Comparison of ENCODE assay signal across 8 cellular contexts in the genomic region with DNA sequence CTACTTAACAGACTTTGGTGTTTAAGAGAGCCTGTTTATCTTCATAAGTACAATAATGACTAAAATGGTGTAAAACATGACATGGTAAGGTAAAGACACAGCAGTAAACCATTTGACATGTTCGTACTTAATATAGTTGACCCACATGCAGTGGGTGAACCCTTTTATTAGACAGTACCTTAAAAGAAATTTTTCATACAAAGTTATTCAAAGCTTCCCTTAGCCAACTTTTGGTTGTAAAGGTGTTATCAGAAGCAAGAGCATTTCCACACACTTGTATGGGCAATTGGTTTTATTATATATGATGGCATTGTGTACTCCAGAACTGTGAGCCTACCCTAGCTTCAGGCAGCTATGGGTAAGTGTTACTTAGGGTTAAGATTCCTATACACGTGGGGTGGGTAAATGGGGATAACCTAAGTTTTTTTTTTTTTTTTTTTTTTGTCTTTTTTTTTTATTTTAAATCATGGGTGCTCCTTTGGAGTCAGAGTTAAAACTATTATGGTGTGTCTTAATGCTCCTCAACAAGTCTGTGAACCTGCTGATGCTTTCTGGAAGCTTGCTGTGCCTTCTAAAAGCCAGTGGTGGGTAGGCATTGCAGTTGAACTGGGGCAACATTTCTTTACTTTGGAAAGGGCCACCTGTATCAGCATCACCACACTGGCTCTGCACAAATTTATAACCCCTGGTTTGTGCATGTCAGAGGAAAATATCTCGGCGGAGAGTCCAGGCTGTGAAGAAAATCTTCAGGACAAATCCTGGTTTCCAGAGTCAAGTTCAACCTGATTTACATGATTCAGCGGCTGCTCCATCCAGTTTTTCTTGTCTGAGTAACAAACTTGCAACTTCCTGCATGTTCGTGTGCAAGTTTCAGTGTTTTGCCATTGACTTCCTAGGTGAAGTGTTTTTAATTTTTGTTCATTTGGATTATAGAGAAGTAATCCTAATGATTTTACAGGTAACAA. TPM values are rescaled to one million over a fixed set of nuclear protein-coding genes. Genes with fewer than 3 reads are reported as not detected.
A peak's percentile ranks its signal among the peaks of the same experiment; 100 is the strongest.
DNase-seq lines count a peak whose midpoint lies in the region; ATAC-seq and TF ChIP-seq lines count a peak whose summit lies in the region.

No MANE protein-coding gene starts in this region.

- H3K4me3 Mint-ChIP-seq in GM23338 = peak overlapping the region; percentile 100

- H3K79me2 ChIP-seq in GM23338 (replicated peaks; ENCODE audit: insufficient read depth) (peaks cover 82% of the 10 kb centered on the region), osteoblast (ENCODE audit: insufficient read depth, low read length) (peaks cover 79% of the 10 kb centered on the region)

- H3K36me3 ChIP-seq in GM23338 (ENCODE audit: insufficient read depth) = peaks cover 7% of the 10 kb centered on the region; the same call in 1 of the 2 replicates
- H3K36me3 ChIP-seq in osteoblast (ENCODE audit: insufficient read depth, low read length) = peaks cover 13% of the 10 kb centered on the region

- peaks cover 23% of the 10 kb centered on the region for H3K4me1 Mint-ChIP-seq in GM23338

- TF ChIP-seq CTCF in GM23338 (conservative IDR thresholded peaks at IDR 0.05; ENCODE audit: low read depth in 2 of 2) (no peak), epithelial cell of esophagus (IDR thresholded peaks at IDR 0.05; ENCODE audit: insufficient read depth, low read depth, low read length, missing control alignments) (no peak), osteoblast (IDR thresholded peaks at IDR 0.05; ENCODE audit: extremely low read depth, low read depth, low read length) (no peak), GM13976 (IDR thresholded peaks at IDR 0.05; ENCODE audit: borderline replicate concordance, control extremely low read depth, extremely low read depth, insufficient read depth, missing control alignments) (no peak), GM10248 (IDR thresholded peaks at IDR 0.05; ENCODE audit: control extremely low read depth, extremely low read depth, low read depth, missing control alignments) (no peak)

- H3K4me3 ChIP-seq in GM23338 (peak overlapping the region; percentile 92), epithelial cell of esophagus (ENCODE audit: low read length) (peak overlapping the region; percentile 99), osteoblast (ENCODE audit: insufficient read depth, low read length) (peak overlapping the region; percentile 94)

- H3K4me1 ChIP-seq in GM23338 (ENCODE audit: insufficient read depth) (peaks cover 8% of the 10 kb centered on the region), osteoblast (ENCODE audit: insufficient read depth, low read length) (peaks cover 21% of the 10 kb centered on the region)

- H3K9me3 Mint-ChIP-seq in GM23338 = no peaks in the 10 kb centered on the region

- CTCF ChIA-PET in GM10248 (lab: Yijun Ruan, JAX) = interaction anchor here (0.7 to 1.9 kb wide), 6 partner anchors 12 to 293 kb away, joined by 3 to 6 read pairs (median 3); no protein-coding TSS in a partner anchor

- H3F3A ChIP-seq in GM23338 (replicated peaks; ENCODE audit: low read depth) = no peaks in the 10 kb centered on the region

- DNase-seq in GM23338 (ENCODE audit: low spot score) (no peak), RPMI7951 (ENCODE audit: low read depth) (peak; percentile 19), epithelial cell of esophagus (ENCODE audit: low read depth) (peak; percentile 95), osteoblast (ENCODE audit: insufficient read length, low spot score, missing footprints) (peak; percentile 75), GM13976 (ENCODE audit: low spot score) (no peak), NCI-H748 (lab: John Stamatoyannopoulos, UW; ENCODE audit: unreplicated experiment) (no peak), GM10248 (ENCODE audit: extremely low spot score) (no peak)
- DNase-seq in stimulated activated CD4-positive, alpha-beta T cell treated with anti-CD3 and anti-CD28 coated beads, Interleukin-12 subunit alpha, Interleukin-12 subunit beta, amount 100 ng/mL, for 4 hours = no peak

- no peaks in the 10 kb centered on the region for H3K9me2 ChIP-seq in GM23338 (ENCODE audit: insufficient read depth)

- H3K27ac ChIP-seq in GM23338 (ENCODE audit: low read depth) = no peak overlapping the region; the same call in 1 of the 2 replicates
- peak overlapping the region; percentile 96 for H3K27ac ChIP-seq in osteoblast (ENCODE audit: low read depth, low read length)

- H3K9me3 ChIP-seq in osteoblast (ENCODE audit: low read depth, low read length) = no peaks in the 10 kb centered on the region

- in situ Hi-C loops in GM13976 (cut with MboI; ENCODE audit: low sequenced_read_pairs, unreplicated experiment) = no loop called here

- peaks cover 8% of the 10 kb centered on the region for H3K27me3 Mint-ChIP-seq in GM23338 (ENCODE audit: insufficient read depth, low read depth, poor library complexity)

- ATAC-seq in GM23338 = no peak

- peaks cover 60% of the 10 kb centered on the region for H3K36me3 Mint-ChIP-seq in GM23338 (ENCODE audit: low read depth)

- POLR2A ChIA-PET in GM10248 (lab: Yijun Ruan, JAX) = interaction anchor here (0.5 to 1.5 kb wide), 5 partner anchors 10 to 225 kb away, joined by 3 to 7 read pairs (median 4); a partner anchor contains a TSS

- H3K27me3 ChIP-seq in GM23338 (ENCODE audit: insufficient read depth) (no peaks in the 10 kb centered on the region), osteoblast (ENCODE audit: insufficient read depth, low read length) (no peaks in the 10 kb centered on the region)

- H3K4me2 ChIP-seq in GM23338 (peak overlapping the region; percentile 95), osteoblast (ENCODE audit: insufficient read depth, low read length) (peak overlapping the region; percentile 90)

- H3K27ac Mint-ChIP-seq in GM23338 = no peak overlapping the region

- H2AFZ ChIP-seq in GM23338 (no peak overlapping the region), osteoblast (ENCODE audit: low read length) (no peak overlapping the region)

- peaks cover 24% of the 10 kb centered on the region for H4K20me1 ChIP-seq in GM23338 (replicated peaks; ENCODE audit: insufficient read depth)
- H4K20me1 ChIP-seq in osteoblast (ENCODE audit: insufficient read depth, low read length) = peaks cover 37% of the 10 kb centered on the region

TF ChIP-seq in GM23338, 12 proteins besides CTCF, POLR2A, EP300 and RAD21 (continues in another document):
- TF ChIP-seq ZNF331 (CRISPR knock-in tag; IDR thresholded peaks at IDR 0.05; ENCODE audit: low read depth) (no peak), CREB1 (CRISPR knock-in tag; IDR thresholded peaks at IDR 0.05; ENCODE audit: low read depth) (no peak), ZNF114 (CRISPR knock-in tag; IDR thresholded peaks at IDR 0.05) (no peak), EZH2phosphoT487 (IDR thresholded peaks at IDR 0.05; ENCODE audit: unreplicated experiment) (no peak), JUNB (IDR thresholded peaks at IDR 0.05; ENCODE audit: unreplicated experiment) (no peak), POLR2AphosphoS5 (IDR thresholded peaks at IDR 0.05; ENCODE audit: low read depth) (no peak), STAT1 (IDR thresholded peaks at IDR 0.05; ENCODE audit: unreplicated experiment) (no peak), NANOG (IDR thresholded peaks at IDR 0.05; ENCODE audit: borderline replicate concordance) (no peak), EZH2 (IDR thresholded peaks at IDR 0.05; ENCODE audit: low read depth, unreplicated experiment) (no peak)
- TF ChIP-seq, protein P1, sequence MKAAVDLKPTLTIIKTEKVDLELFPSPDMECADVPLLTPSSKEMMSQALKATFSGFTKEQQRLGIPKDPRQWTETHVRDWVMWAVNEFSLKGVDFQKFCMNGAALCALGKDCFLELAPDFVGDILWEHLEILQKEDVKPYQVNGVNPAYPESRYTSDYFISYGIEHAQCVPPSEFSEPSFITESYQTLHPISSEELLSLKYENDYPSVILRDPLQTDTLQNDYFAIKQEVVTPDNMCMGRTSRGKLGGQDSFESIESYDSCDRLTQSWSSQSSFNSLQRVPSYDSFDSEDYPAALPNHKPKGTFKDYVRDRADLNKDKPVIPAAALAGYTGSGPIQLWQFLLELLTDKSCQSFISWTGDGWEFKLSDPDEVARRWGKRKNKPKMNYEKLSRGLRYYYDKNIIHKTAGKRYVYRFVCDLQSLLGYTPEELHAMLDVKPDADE (IDR thresholded peaks at IDR 0.05) = no peak

RNA-seq across cellular contexts. Expression of a gene that starts 3.3 kb away (rescaled TPM):
- total RNA-seq in GM23338 (2014; rRNA removed; shearing (Covaris generic)) = 44.2 and 47.0 TPM in 2 replicates
- polyA plus RNA-seq in GM23338 (2016; fragmentation: Nextera tagmentation; extraction: Ambion mirVana) = 18.7 and 23.0 TPM in 2 replicates
- 16.6 and 18.9 TPM in 2 replicates for total RNA-seq in RPMI7951 (2014; rRNA removed; shearing (Covaris generic))
- 38.4 and 43.0 TPM in 2 replicates for total RNA-seq in osteoblast

RNA-seq across cellular contexts. Expression of a gene that starts 33.3 kb away (rescaled TPM):
- 5.7 and 7.1 TPM in 2 replicates for total RNA-seq in GM23338 (2014; rRNA removed; shearing (Covaris generic))
- 3.9 and 5.3 TPM in 2 replicates for polyA plus RNA-seq in GM23338 (2016; fragmentation: Nextera tagmentation; extraction: Ambion mirVana)
- total RNA-seq in RPMI7951 (2014; rRNA removed; shearing (Covaris generic)) = 4.5 and 5.8 TPM in 2 replicates
- total RNA-seq in osteoblast = 10.3 and 10.5 TPM in 2 replicates

Comparison
In these comparisons a context has a peak if more than half of its experiments do, and no peak if none do; other contexts are left out.
1. DNase-seq: peak in RPMI7951 (single experiment), epithelial cell of esophagus (single experiment) and osteoblast (single experiment); none in GM23338 (single experiment), GM13976 (single experiment), NCI-H748 (single experiment), stimulated activated CD4-positive, alpha-beta T cell treated with anti-CD3 and anti-CD28 coated beads, Interleukin-12 subunit alpha, Interleukin-12 subunit beta, amount 100 ng/mL, for 4 hours (single experiment) and GM10248 (single experiment).
2. Peak in every context shown above with its lines, with median percentiles within 50 percentile points of each other: H3K4me3 ChIP-seq.